Comparison of ENCODE assay signal across 10 cellular contexts in genomic region chr6:136784271-136784664, GRCh38. TPM values are rescaled to one million over a fixed set of nuclear protein-coding genes. Genes with fewer than 3 reads are reported as not detected.
DNase-seq lines count a peak whose midpoint lies in the region; TF ChIP-seq lines count a peak whose summit lies in the region.
"Had no signal": no experiment of that assay in that cellular context is flagged by ENCODE, and none has a peak within 500 bp of the region (broad histone marks: within the 10 kb centered on the region; RNA-seq: fewer than 3 reads in every experiment).

No MANE protein-coding gene starts in this region.

- intact Hi-C loops in ascending aorta (cut with DNase I): no loop called here

- H3K27me3 ChIP-seq in ascending aorta: no peaks in the 10 kb centered on the region
- no peaks in the 10 kb centered on the region for H3K27me3 ChIP-seq in osteoblast (ENCODE audit: insufficient read depth, low read length)

- H3K4me1 ChIP-seq in ascending aorta: peaks cover 18 to 71% of the 10 kb centered on the region in 2 donors
- H3K4me1 ChIP-seq in osteoblast (ENCODE audit: insufficient read depth, low read length): peaks cover 21% of the 10 kb centered on the region

- H3K79me2 ChIP-seq in osteoblast (ENCODE audit: insufficient read depth, low read length): peaks cover 66% of the 10 kb centered on the region

- DNase-seq in G401 (ENCODE audit: low spot score) (peak; percentile 40), LHCN-M2 (ENCODE audit: low read depth) (peak; percentile 86), ascending aorta (ENCODE audit: low spot score in 2 of 2) (no peak), osteoblast (ENCODE audit: insufficient read length, low spot score, missing footprints) (no peak), iPS-NIHi7 (ENCODE audit: extremely low spot score) (no peak), NCI-H2171 treated with DMSO at 0.1 percent for 48 hours (lab: John Stamatoyannopoulos, UW) (no peak)
- DNase-seq in effector CD4-positive, alpha-beta T cell: no peak
- DNase-seq: nephron progenitor cell; stimulated activated CD4-positive, alpha-beta T cell treated with anti-CD3 and anti-CD28 coated beads, Interleukin-12 subunit alpha, Interleukin-12 subunit beta, amount 100 ng/mL, for 4 hours; WERI-Rb-1 had no signal

- in situ Hi-C loops in G401 (cut with HindIII; ENCODE audit: low sequenced_read_pairs): no loop called here

- TF ChIP-seq CTCF in ascending aorta (IDR thresholded peaks at IDR 0.05): no peak
- no peak for TF ChIP-seq CTCF in osteoblast (IDR thresholded peaks at IDR 0.05; ENCODE audit: extremely low read depth, low read depth, low read length)

- no peaks in the 10 kb centered on the region for H3K9me3 ChIP-seq in ascending aorta
- no peaks in the 10 kb centered on the region for H3K9me3 ChIP-seq in osteoblast (ENCODE audit: low read depth, low read length)

- H3K27ac ChIP-seq in ascending aorta: peak overlapping the region; percentile 44 to 93
- no peak overlapping the region for H3K27ac ChIP-seq in osteoblast (ENCODE audit: low read depth, low read length)
- H3K27ac ChIP-seq: WERI-Rb-1 had no signal

- H4K20me1 ChIP-seq in osteoblast (ENCODE audit: insufficient read depth, low read length): no peaks in the 10 kb centered on the region

- peak overlapping the region; percentile 6 to 41 for H3K4me3 ChIP-seq in ascending aorta
- no peak overlapping the region for H3K4me3 ChIP-seq in osteoblast (ENCODE audit: insufficient read depth, low read length)

- H2AFZ ChIP-seq in osteoblast (ENCODE audit: low read length): peak overlapping the region; percentile 58

- H3K4me2 ChIP-seq in osteoblast (ENCODE audit: insufficient read depth, low read length): no peak overlapping the region

- H3K36me3 ChIP-seq in ascending aorta (no peaks in the 10 kb centered on the region), osteoblast (ENCODE audit: insufficient read depth, low read length) (no peaks in the 10 kb centered on the region)
- H3K36me3 ChIP-seq: WERI-Rb-1 had no signal

RNA-seq across cellular contexts. Expression of gene MAP3K5, which starts 8.0 kb away (rescaled TPM):
- total RNA-seq in G401 (2014; rRNA removed; shearing (Covaris generic)): not detected in 2 replicates
- total RNA-seq in LHCN-M2 (2014; rRNA removed): 51.5 and 68.5 TPM in 2 replicates
- 8.9 TPM for polyA plus RNA-seq in LHCN-M2 (2012)
- 40.9 TPM for total RNA-seq in ascending aorta
- 7.4 and 8.3 TPM in 2 replicates for total RNA-seq in osteoblast

RNA-seq across cellular contexts. Expression of gene PEX7, which starts 38.1 kb away (rescaled TPM):
- total RNA-seq in G401 (2014; rRNA removed; shearing (Covaris generic)): 4.6 and 5.8 TPM in 2 replicates
- 15.7 and 18.1 TPM in 2 replicates for total RNA-seq in LHCN-M2 (2014; rRNA removed)
- polyA plus RNA-seq in LHCN-M2 (2012): 6.9 TPM
- 10.5 TPM for total RNA-seq in ascending aorta
- total RNA-seq in osteoblast: 5.4 and 9.1 TPM in 2 replicates

Comparison
In these comparisons a context has a peak if more than half of its experiments do, and no peak if none do; other contexts are left out.
1. DNase-seq: peak in G401 (single experiment) and LHCN-M2 (single experiment); none in ascending aorta (0 of 2), osteoblast (single experiment), iPS-NIHi7 (single experiment), effector CD4-positive, alpha-beta T cell (single experiment) and NCI-H2171 treated with DMSO at 0.1 percent for 48 hours (single experiment).